In genomic region chr1:227574926-227575325, GRCh38 we compare ENCODE assay signal across 1 cellular context.
"Had no signal": no experiment of that assay in that cellular context is flagged by ENCODE, and none has a peak within 500 bp of the region (broad histone marks: within the 10 kb centered on the region; RNA-seq: fewer than 3 reads in every experiment).

No MANE protein-coding gene starts in this region.

- H3K4me3 ChIP-seq: MG63 had no signal
